Comparison of ENCODE assay signal across 1 cellular context in genomic region chr5:95870105-95870672, GRCh38.
TF ChIP-seq lines count a peak whose summit lies in the region.

No MANE protein-coding gene starts in this region.

TF ChIP-seq in GM12878, 131 proteins besides CTCF, POLR2A, EP300 and RAD21 (continued from another document and continues in another):
- TF ChIP-seq ZBTB11 (CRISPR knock-in tag; IDR thresholded peaks at IDR 0.05) = no peak
- TF ChIP-seq BHLHE40 (IDR thresholded peaks at IDR 0.05; ENCODE audit: borderline replicate concordance in 1 of 2, low read depth in 2 of 2, low read length in 1 of 2) = peak in 1 of 2 experiments; percentile 26; a peak in 1 of 4 replicates
- 0 out of 2 replicates have a peak, but pooled peaks have one; percentile 7 for TF ChIP-seq JUND (IDR thresholded peaks at IDR 0.05; ENCODE audit: low read depth, low read length)
- no peak for TF ChIP-seq TCF3 (IDR thresholded peaks at IDR 0.05; ENCODE audit: borderline replicate concordance, insufficient read depth, low read depth, low read length)
- TF ChIP-seq MYB (IDR thresholded peaks at IDR 0.05; ENCODE audit: borderline replicate concordance, low read depth, low read length) = no peak
- no peak for TF ChIP-seq SREBF2 (IDR thresholded peaks at IDR 0.05; ENCODE audit: low read length)
- TF ChIP-seq CHD4 (IDR thresholded peaks at IDR 0.05) = no peak
- TF ChIP-seq ZNF622 (IDR thresholded peaks at IDR 0.05) = no peak
- no peak; the same call in 1 of the 2 replicates for TF ChIP-seq ASH2L (IDR thresholded peaks at IDR 0.05; ENCODE audit: borderline replicate concordance, low read depth)
- TF ChIP-seq HDAC2 (IDR thresholded peaks at IDR 0.05) = no peak
- peak; percentile 95 for TF ChIP-seq MTA3 (IDR thresholded peaks at IDR 0.05; ENCODE audit: borderline replicate concordance, low read length)
- TF ChIP-seq RELB (IDR thresholded peaks at IDR 0.05; ENCODE audit: low read depth) = peak; percentile 57; the same call in 1 of the 2 replicates
- peak; percentile 58; the same call in 1 of the 2 replicates for TF ChIP-seq MTA2 (IDR thresholded peaks at IDR 0.05; ENCODE audit: low read depth)
- no peak for TF ChIP-seq ZSCAN29 (IDR thresholded peaks at IDR 0.05)
- TF ChIP-seq ZBTB4 (CRISPR knock-in tag; IDR thresholded peaks at IDR 0.05) = no peak
- no peak for TF ChIP-seq ZBTB40 (IDR thresholded peaks at IDR 0.05; ENCODE audit: borderline replicate concordance)
- peak; percentile 84 for TF ChIP-seq MEF2B (IDR thresholded peaks at IDR 0.05; ENCODE audit: partially characterized antibody, poor library complexity, severe bottlenecking)
- TF ChIP-seq PAX5 (IDR thresholded peaks at IDR 0.05; ENCODE audit: borderline replicate concordance, low read depth, low read length) = 0 out of 2 replicates have a peak, but pooled peaks have one; percentile 42
- 0 out of 2 replicates have a peak, but pooled peaks have one; percentile 68 for TF ChIP-seq PML (IDR thresholded peaks at IDR 0.05; ENCODE audit: low read length)
- TF ChIP-seq MLLT1 (IDR thresholded peaks at IDR 0.05) = 0 out of 2 replicates have a peak, but pooled peaks have one; percentile 42
- no peak for TF ChIP-seq ZNF217 (IDR thresholded peaks at IDR 0.05)
- TF ChIP-seq ZNF24 (IDR thresholded peaks at IDR 0.05) = no peak
- TF ChIP-seq RELA (IDR thresholded peaks at IDR 0.05; ENCODE audit: borderline replicate concordance, partially characterized antibody) = no peak
- TF ChIP-seq HCFC1 (IDR thresholded peaks at IDR 0.05; ENCODE audit: low read length) = no peak
- no peak for TF ChIP-seq RFX5 (IDR thresholded peaks at IDR 0.05; ENCODE audit: low read depth, low read length)
- no peak for TF ChIP-seq USF1 (IDR thresholded peaks at IDR 0.05; ENCODE audit: borderline replicate concordance, extremely low read length, insufficient read depth, low read depth, low read length)
- no peak for TF ChIP-seq ZNF384 (IDR thresholded peaks at IDR 0.05; ENCODE audit: borderline replicate concordance, low read depth, low read length)
- TF ChIP-seq ESRRA (IDR thresholded peaks at IDR 0.05; ENCODE audit: low read length) = no peak
- peak; percentile 96 for TF ChIP-seq ATF2 (IDR thresholded peaks at IDR 0.05; ENCODE audit: low read length)
- TF ChIP-seq SMARCA5 (IDR thresholded peaks at IDR 0.05) = 0 out of 2 replicates have a peak, but pooled peaks have one; percentile 71
- TF ChIP-seq BACH1 (IDR thresholded peaks at IDR 0.05; ENCODE audit: borderline replicate concordance) = no peak
- TF ChIP-seq RCOR1 (conservative IDR thresholded peaks at IDR 0.05; ENCODE audit: low read depth, low read length) = no peak
- TF ChIP-seq SKIL (IDR thresholded peaks at IDR 0.05; ENCODE audit: low read depth, poor library complexity, severe bottlenecking) = peak; percentile 50
- peak; percentile 99 for TF ChIP-seq JUNB (IDR thresholded peaks at IDR 0.05)
- no peak for TF ChIP-seq SIN3A (IDR thresholded peaks at IDR 0.05; ENCODE audit: low read depth, low read length)
- no peak for TF ChIP-seq POLR2AphosphoS2 (IDR thresholded peaks at IDR 0.05; ENCODE audit: low read depth, low read length)
- no peak for TF ChIP-seq EGR1 (IDR thresholded peaks at IDR 0.05; ENCODE audit: borderline replicate concordance in 1 of 2, low read depth in 2 of 2, low read length in 2 of 2)
